ENCODE assay signal across 8 cellular contexts in genomic region chr1:40862008-40862863, GRCh38. TPM values are rescaled to one million over a fixed set of nuclear protein-coding genes. Genes with fewer than 3 reads are reported as not detected.
DNase-seq lines count a peak whose midpoint lies in the region; ATAC-seq and TF ChIP-seq lines count a peak whose summit lies in the region.

A gene with protein sequence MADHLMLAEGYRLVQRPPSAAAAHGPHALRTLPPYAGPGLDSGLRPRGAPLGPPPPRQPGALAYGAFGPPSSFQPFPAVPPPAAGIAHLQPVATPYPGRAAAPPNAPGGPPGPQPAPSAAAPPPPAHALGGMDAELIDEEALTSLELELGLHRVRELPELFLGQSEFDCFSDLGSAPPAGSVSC (minus strand): TSS chr1:40862363. CDS start chr1:40862127, 236 bp downstream.

- POLR2A ChIA-PET in WTC11 (lab: Charles Lee), result interaction anchor here (0.6 to 3.2 kb wide), 11 partner anchors 12 to 199 kb away, joined by 3 to 46 read pairs (median 3); partner anchors contain the start of gene CTPS1

- peak within 1 kb of the TSS; percentile 71 for H3K4me3 Mint-ChIP-seq in WTC11

- peak; percentile 50 for TF ChIP-seq CTCF in 22Rv1 (IDR thresholded peaks at IDR 0.05)
- no peak for TF ChIP-seq CTCF in WTC11 (IDR thresholded peaks at IDR 0.05)
- TF ChIP-seq CTCF in cardiac fibroblast (IDR thresholded peaks at IDR 0.05; ENCODE audit: low read depth, low read length), result peak; percentile 23

- peaks cover 32% of the 10 kb centered on the region for H3K27me3 Mint-ChIP-seq in WTC11 (ENCODE audit: low read depth)

- ATAC-seq in GM18519 (IDR thresholded peaks at IDR 0.05; ENCODE audit: low FRiP score, unreplicated experiment) (peak; percentile 81), HG03045 (IDR thresholded peaks at IDR 0.05; ENCODE audit: unreplicated experiment) (peak; percentile 85), WTC11 (peak; percentile 91)

- no peak within 1 kb of the TSS for H3K27ac Mint-ChIP-seq in WTC11

- peak within 1 kb of the TSS; percentile 39; the same call in 1 of the 2 replicates for H3K27ac ChIP-seq in 22Rv1

- H3K4me3 ChIP-seq in cardiac fibroblast (replicated peaks in 1 of 2; ENCODE audit: low read depth in 2 of 2, low read length in 2 of 2), result peak within 1 kb of the TSS; percentile 50 to 59

- DNase-seq in NCI-H2107 (lab: John Stamatoyannopoulos, UW) (peak; percentile 87), WTC11 (ENCODE audit: low spot score) (peak; percentile 98), cardiac fibroblast (ENCODE audit: low read depth in 2 of 2) (peak; percentile 94), iPS-NIHi7 (ENCODE audit: extremely low spot score) (peak; percentile 93), smooth muscle cell of the brain vasculature (ENCODE audit: low read depth, low spot score) (peak; percentile 81)

- H3K4me1 Mint-ChIP-seq in WTC11, result peaks cover 18% of the 10 kb centered on the region

- H3K36me3 Mint-ChIP-seq in WTC11, result no peaks in the 10 kb centered on the region

- H3K9me3 Mint-ChIP-seq in WTC11, result no peaks in the 10 kb centered on the region

- CTCF ChIA-PET in WTC11 (lab: Charles Lee), result interaction anchor here (0.7 to 19.7 kb wide), 26 partner anchors 8 to 268 kb away, joined by 3 to 515 read pairs (median 4); partner anchors contain the start of gene CTPS1

TF ChIP-seq in WTC11, 78 proteins besides CTCF, POLR2A, EP300 and RAD21 (continues in another document):
- no peak for TF ChIP-seq ZNF138 (CRISPR knock-in tag; conservative IDR thresholded peaks at IDR 0.05)
- TF ChIP-seq, protein P1, sequence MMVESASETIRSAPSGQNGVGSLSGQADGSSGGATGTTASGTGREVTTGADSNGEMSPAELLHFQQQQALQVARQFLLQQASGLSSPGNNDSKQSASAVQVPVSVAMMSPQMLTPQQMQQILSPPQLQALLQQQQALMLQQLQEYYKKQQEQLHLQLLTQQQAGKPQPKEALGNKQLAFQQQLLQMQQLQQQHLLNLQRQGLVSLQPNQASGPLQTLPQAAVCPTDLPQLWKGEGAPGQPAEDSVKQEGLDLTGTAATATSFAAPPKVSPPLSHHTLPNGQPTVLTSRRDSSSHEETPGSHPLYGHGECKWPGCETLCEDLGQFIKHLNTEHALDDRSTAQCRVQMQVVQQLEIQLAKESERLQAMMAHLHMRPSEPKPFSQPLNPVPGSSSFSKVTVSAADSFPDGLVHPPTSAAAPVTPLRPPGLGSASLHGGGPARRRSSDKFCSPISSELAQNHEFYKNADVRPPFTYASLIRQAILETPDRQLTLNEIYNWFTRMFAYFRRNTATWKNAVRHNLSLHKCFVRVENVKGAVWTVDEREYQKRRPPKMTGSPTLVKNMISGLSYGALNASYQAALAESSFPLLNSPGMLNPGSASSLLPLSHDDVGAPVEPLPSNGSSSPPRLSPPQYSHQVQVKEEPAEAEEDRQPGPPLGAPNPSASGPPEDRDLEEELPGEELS (CRISPR knock-in tag; IDR thresholded peaks at IDR 0.05), result 0 out of 2 replicates have a peak, but pooled peaks have one; percentile 28
- TF ChIP-seq SMAD3 (CRISPR knock-in tag; IDR thresholded peaks at IDR 0.05; ENCODE audit: borderline replicate concordance), result no peak
- TF ChIP-seq E2F5 (CRISPR knock-in tag; IDR thresholded peaks at IDR 0.05), result 0 out of 2 replicates have a peak, but pooled peaks have one; percentile 49
- no peak for TF ChIP-seq ATF1 (CRISPR knock-in tag; IDR thresholded peaks at IDR 0.05)
- TF ChIP-seq ESRRA (CRISPR knock-in tag; IDR thresholded peaks at IDR 0.05; ENCODE audit: borderline replicate concordance), result no peak
- TF ChIP-seq NR3C1 (CRISPR knock-in tag; conservative IDR thresholded peaks at IDR 0.05; ENCODE audit: low read depth), result no peak
- TF ChIP-seq ATF2 (CRISPR knock-in tag; IDR thresholded peaks at IDR 0.05; ENCODE audit: borderline replicate concordance, low read depth), result no peak
- no peak for TF ChIP-seq IRF2 (CRISPR knock-in tag; IDR thresholded peaks at IDR 0.05; ENCODE audit: borderline replicate concordance, low read depth)
- no peak; the same call in 1 of the 2 replicates for TF ChIP-seq ARID4B (CRISPR knock-in tag; IDR thresholded peaks at IDR 0.05; ENCODE audit: borderline replicate concordance)
- peak; percentile 66; the same call in 1 of the 2 replicates for TF ChIP-seq HMGXB4 (CRISPR knock-in tag; IDR thresholded peaks at IDR 0.05)
- TF ChIP-seq SP1 (CRISPR knock-in tag; conservative IDR thresholded peaks at IDR 0.05), result peak; percentile 95

RNA-seq across cellular contexts. Expression of the gene that starts here (rescaled TPM):
- 22.3 to 24.6 TPM (median 23.9 TPM) in 3 replicates for total RNA-seq in WTC11 (2021)

Comparison
In these comparisons a context has a peak if more than half of its experiments do, and no peak if none do; other contexts are left out.
1. Peak in every context shown above with its lines: DNase-seq, ATAC-seq, H3K4me3 ChIP-seq and H3K27ac ChIP-seq.